27 cellular contexts compared by ENCODE assay signal in genomic region chr7:26029911-26030310, GRCh38.
DNase-seq lines count a peak whose midpoint lies in the region; ATAC-seq, FAIRE-seq and TF ChIP-seq lines count a peak whose summit lies in the region.
"Had no signal": no experiment of that assay in that cellular context is flagged by ENCODE, and none has a peak within 500 bp of the region (broad histone marks: within the 10 kb centered on the region; RNA-seq: fewer than 3 reads in every experiment).

No MANE protein-coding gene starts in this region.

- in situ Hi-C loops in IMR-90 (cut with MboI; ENCODE audit: low sequenced_read_pairs) = no loop called here
- in situ Hi-C loops in HepG2 (cut with HindIII; ENCODE audit: extremely low pct_ligation_motif_present, low pct_unique_long_range_greater_than_20kb) = no loop called here
- in situ Hi-C loops in KBM-7 (cut with MboI; ENCODE audit: low pct_unique_long_range_greater_than_20kb, low sequenced_read_pairs) = no loop called here

- H3K27ac ChIP-seq in IMR-90 (ENCODE audit: insufficient read depth, low read length) = no peak overlapping the region
- no peak overlapping the region for H3K27ac ChIP-seq in HepG2 (ENCODE audit: extremely low read length, insufficient read depth, low read length)
- H3K27ac ChIP-seq: BLaER1 had no signal

- no peak for FAIRE-seq in HepG2 (lab: Jason Lieb, UNC)
- FAIRE-seq: A204.1, GM12878, GM12892, GM18507 had no signal

- TF ChIP-seq CTCF in IMR-90 (conservative IDR thresholded peaks at IDR 0.05; ENCODE audit: low read depth, low read length) (no peak), HepG2 (CRISPR knock-in tag; IDR thresholded peaks at IDR 0.05) (no peak)

- no peaks in the 10 kb centered on the region for H3K79me1 ChIP-seq in IMR-90 (ENCODE audit: low read depth in 1 of 2, low read length in 2 of 2)

- H3K4me1 ChIP-seq in IMR-90 (ENCODE audit: control insufficient read depth, insufficient read depth, low read length) (no peaks in the 10 kb centered on the region), HepG2 (ENCODE audit: insufficient read depth, low read length) (peaks cover 8% of the 10 kb centered on the region; the same call in 1 of the 2 replicates)
- H3K4me1 ChIP-seq: BE2C, BLaER1 had no signal

- H3K79me2 ChIP-seq in HepG2 (ENCODE audit: insufficient read depth, low read length) = no peaks in the 10 kb centered on the region

- POLR2A ChIA-PET in IMR-90 (lab: Charles Lee; ENCODE audit: unreplicated experiment) = no interaction called here
- POLR2A ChIA-PET in HepG2 (lab: Yijun Ruan, JAX) = no interaction called here

- H3K27me3 ChIP-seq in IMR-90 (ENCODE audit: control insufficient read depth, insufficient read depth, low read length) (no peaks in the 10 kb centered on the region), HepG2 (ENCODE audit: control insufficient read depth in 1 of 2, insufficient read depth in 2 of 2, low read length in 2 of 2) (no peaks in the 10 kb centered on the region)
- H3K27me3 ChIP-seq: BLaER1 had no signal

- H2AK9ac ChIP-seq in IMR-90 (replicated peaks; ENCODE audit: low read depth, low read length, poor library complexity) = no peak overlapping the region

- no peak overlapping the region for H2BK120ac ChIP-seq in IMR-90 (ENCODE audit: low read depth, low read length)

- no peak overlapping the region for H3K56ac ChIP-seq in IMR-90 (ENCODE audit: extremely low read depth, insufficient read depth, low read length)

- 60% methylated on average over 1 of the region's 3 CpGs; no CpG with 5 or more reads in 1 of the 2 experiments for WGBS in IMR-90 (ENCODE audit: extremely low coverage in 2 of 2, insufficient read length in 1 of 2), 2 experiments
- 15% methylated on average over 3 of the region's 3 CpGs for WGBS in HepG2 (ENCODE audit: low lambda C conversion rate)

- no peaks in the 10 kb centered on the region for H4K20me1 ChIP-seq in IMR-90 (ENCODE audit: insufficient read depth, low read length)
- H4K20me1 ChIP-seq in HepG2 (ENCODE audit: insufficient read depth, low read length) = no peaks in the 10 kb centered on the region
- H4K20me1 ChIP-seq: BLaER1 had no signal

- H3K14ac ChIP-seq in IMR-90 (replicated peaks; ENCODE audit: low read depth, low read length) = no peak overlapping the region

- dilution Hi-C loops in IMR-90 (cut with HindIII; ENCODE audit: low sequenced_read_pairs, unreplicated experiment) = no loop called here

- H3K36me3 ChIP-seq in IMR-90 (ENCODE audit: control insufficient read depth, insufficient read depth, low read length) (no peaks in the 10 kb centered on the region), HepG2 (replicated peaks in 1 of 2; ENCODE audit: control insufficient read depth in 1 of 2, insufficient read depth in 2 of 2, low read length in 2 of 2) (no peaks in the 10 kb centered on the region)
- H3K36me3 ChIP-seq: BE2C, BLaER1 had no signal

- no peak overlapping the region for H3K9ac ChIP-seq in IMR-90 (ENCODE audit: low read depth, low read length)
- H3K9ac ChIP-seq in HepG2 (ENCODE audit: insufficient read depth, low read depth, low read length) = no peak overlapping the region
- H3K9ac ChIP-seq: BLaER1 had no signal

- no peak overlapping the region for H2AK5ac ChIP-seq in IMR-90 (ENCODE audit: low read depth, low read length)

- CTCF ChIA-PET in IMR-90 (lab: Yijun Ruan, JAX) = no interaction called here
- CTCF ChIA-PET in HepG2 (lab: Yijun Ruan, JAX; ENCODE audit: low intra/inter-chr PET ratio, low total read pairs) = no interaction called here

- intact Hi-C loops in IMR-90 (cut with micrococcal nuclease) = no loop called here
- intact Hi-C loops in HepG2 (cut with micrococcal nuclease; ENCODE audit: unreplicated experiment) = no loop called here

- ATAC-seq in IMR-90 (ENCODE audit: low read depth) (no peak), HepG2 (no peak), HG03039 (IDR thresholded peaks at IDR 0.05; ENCODE audit: unreplicated experiment) (no peak)
- ATAC-seq: GM12878 had no signal

- no peak overlapping the region for H3K23ac ChIP-seq in IMR-90 (ENCODE audit: low read depth, low read length)

- H3K9me1 ChIP-seq in IMR-90 (ENCODE audit: insufficient read depth, low read length) = no peaks in the 10 kb centered on the region

- H3K4me2 ChIP-seq in IMR-90 (ENCODE audit: low read depth, low read length) = no peak overlapping the region
- no peak overlapping the region for H3K4me2 ChIP-seq in HepG2 (ENCODE audit: low read depth, low read length)
- H3K4me2 ChIP-seq: BLaER1 had no signal

- no peak overlapping the region for H3K18ac ChIP-seq in IMR-90 (ENCODE audit: low read depth, low read length)

- BruUV-seq in IMR-90 (replicated peaks; lab: Mats Ljungman, UMichigan) (no TSS peak), HepG2 (replicated peaks; lab: Mats Ljungman, UMichigan) (no TSS peak)

- H3K4me3 ChIP-seq in IMR-90 (ENCODE audit: insufficient read depth, low read depth, low read length) = no peak overlapping the region
- no peak overlapping the region for H3K4me3 ChIP-seq in HepG2 (replicated peaks in 1 of 3; ENCODE audit: insufficient read depth in 1 of 3, low read depth in 2 of 3, low read length in 3 of 3)
- H3K4me3 ChIP-seq: BLaER1, GM12878 had no signal

- H2BK5ac ChIP-seq in IMR-90 (ENCODE audit: low read depth, low read length, poor library complexity, severe bottlenecking) = no peak overlapping the region

- TF ChIP-seq RAD21 in IMR-90 (IDR thresholded peaks at IDR 0.05; ENCODE audit: low read length) (no peak), HepG2 (CRISPR knock-in tag; IDR thresholded peaks at IDR 0.05) (no peak)

- H3K9me3 ChIP-seq in IMR-90 (ENCODE audit: control insufficient read depth, insufficient read depth, low read length) (no peaks in the 10 kb centered on the region), HepG2 (ENCODE audit: low read length) (no peaks in the 10 kb centered on the region)
- H3K9me3 ChIP-seq: BE2C, BLaER1 had no signal

- H3K4ac ChIP-seq in IMR-90 (ENCODE audit: low read depth, low read length) = no peak overlapping the region

- DNase-seq in IMR-90 = no peak
- DNase-seq in HepG2 (ENCODE audit: low spot score) = no peak
- DNase-seq in mucosa of gallbladder (ENCODE audit: low spot score) = peak; percentile 20
- DNase-seq in NCI-H1436 (lab: John Stamatoyannopoulos, UW) = no peak
- no peak for DNase-seq in cerebellar cortex (ENCODE audit: low spot score)
- DNase-seq in KBM-7 = no peak
- DNase-seq: 8988T; ACHN; BE2C; C1 segment of cervical spinal cord; CD4-positive, alpha-beta memory T cell; CD4-positive, CD25-positive, alpha-beta regulatory T cell; CD8-positive, alpha-beta memory T cell; COR-L47; DMS 273 treated with DMSO at 0.1 percent for 48 hours; DMS153; DMS53; DMS79; DND-41; EL; GDM1 had no signal

- no peak overlapping the region for H2BK15ac ChIP-seq in IMR-90 (ENCODE audit: low read depth, low read length)

- no peak overlapping the region for H4K8ac ChIP-seq in IMR-90 (ENCODE audit: low read depth in 2 of 2, low read length in 2 of 2)

- H2AFZ ChIP-seq in IMR-90 (replicated peaks; ENCODE audit: low read length, poor library complexity) (no peak overlapping the region), HepG2 (ENCODE audit: low read length) (no peak overlapping the region)

- no peak for TF ChIP-seq POLR2A in IMR-90 (IDR thresholded peaks at IDR 0.05; ENCODE audit: low read depth, low read length)
- no peak for TF ChIP-seq POLR2A in HepG2 (IDR thresholded peaks at IDR 0.05; ENCODE audit: insufficient read depth in 1 of 2, low read depth in 2 of 2, low read length in 2 of 2)

- H4K5ac ChIP-seq in IMR-90 (ENCODE audit: low read depth, low read length) = no peak overlapping the region

- TF ChIP-seq EP300 in HepG2 (IDR thresholded peaks at IDR 0.05; ENCODE audit: low read depth in 2 of 2, low read length in 2 of 2) (no peak), HepG2 (CRISPR knock-in tag; IDR thresholded peaks at IDR 0.05; ENCODE audit: borderline replicate concordance) (no peak)

- no peak overlapping the region for H4K91ac ChIP-seq in IMR-90 (ENCODE audit: insufficient read depth, low read depth, low read length)

- H2BK20ac ChIP-seq in IMR-90 (ENCODE audit: low read depth, low read length) = no peak overlapping the region

TF ChIP-seq in IMR-90, 13 proteins besides CTCF, POLR2A, EP300 and RAD21:
- TF ChIP-seq MXI1 (IDR thresholded peaks at IDR 0.05; ENCODE audit: borderline replicate concordance, low read depth, low read length) = no peak
- TF ChIP-seq CEBPB (IDR thresholded peaks at IDR 0.05; ENCODE audit: low read depth, low read length) = peak; percentile 37

TF ChIP-seq in HepG2, 621 proteins besides CTCF, POLR2A, EP300 and RAD21 (continues in another document):
- TF ChIP-seq ZFP37 (CRISPR knock-in tag; IDR thresholded peaks at IDR 0.05; ENCODE audit: borderline replicate concordance) (no peak), SOX6 (IDR thresholded peaks at IDR 0.05) (no peak), SOX6 (CRISPR knock-in tag; IDR thresholded peaks at IDR 0.05) (peak; percentile 19; the same call in 1 of the 2 replicates), TIGD3 (CRISPR knock-in tag; IDR thresholded peaks at IDR 0.05; ENCODE audit: borderline replicate concordance) (no peak), ZNF501 (CRISPR knock-in tag; IDR thresholded peaks at IDR 0.05) (no peak), RNF2 (conservative IDR thresholded peaks at IDR 0.05; ENCODE audit: low read depth) (no peak), SNAI1 (CRISPR knock-in tag; IDR thresholded peaks at IDR 0.05; ENCODE audit: borderline replicate concordance) (no peak), ZFP36 (IDR thresholded peaks at IDR 0.05; ENCODE audit: borderline replicate concordance, low read depth, low read length, partially characterized antibody) (no peak), MTA3 (CRISPR knock-in tag; IDR thresholded peaks at IDR 0.05) (no peak), ZNF639 (CRISPR knock-in tag; conservative IDR thresholded peaks at IDR 0.05) (no peak), FOXK2 (IDR thresholded peaks at IDR 0.05) (no peak)
